ENCODE assay signal across 8 cellular contexts in the genomic region with DNA sequence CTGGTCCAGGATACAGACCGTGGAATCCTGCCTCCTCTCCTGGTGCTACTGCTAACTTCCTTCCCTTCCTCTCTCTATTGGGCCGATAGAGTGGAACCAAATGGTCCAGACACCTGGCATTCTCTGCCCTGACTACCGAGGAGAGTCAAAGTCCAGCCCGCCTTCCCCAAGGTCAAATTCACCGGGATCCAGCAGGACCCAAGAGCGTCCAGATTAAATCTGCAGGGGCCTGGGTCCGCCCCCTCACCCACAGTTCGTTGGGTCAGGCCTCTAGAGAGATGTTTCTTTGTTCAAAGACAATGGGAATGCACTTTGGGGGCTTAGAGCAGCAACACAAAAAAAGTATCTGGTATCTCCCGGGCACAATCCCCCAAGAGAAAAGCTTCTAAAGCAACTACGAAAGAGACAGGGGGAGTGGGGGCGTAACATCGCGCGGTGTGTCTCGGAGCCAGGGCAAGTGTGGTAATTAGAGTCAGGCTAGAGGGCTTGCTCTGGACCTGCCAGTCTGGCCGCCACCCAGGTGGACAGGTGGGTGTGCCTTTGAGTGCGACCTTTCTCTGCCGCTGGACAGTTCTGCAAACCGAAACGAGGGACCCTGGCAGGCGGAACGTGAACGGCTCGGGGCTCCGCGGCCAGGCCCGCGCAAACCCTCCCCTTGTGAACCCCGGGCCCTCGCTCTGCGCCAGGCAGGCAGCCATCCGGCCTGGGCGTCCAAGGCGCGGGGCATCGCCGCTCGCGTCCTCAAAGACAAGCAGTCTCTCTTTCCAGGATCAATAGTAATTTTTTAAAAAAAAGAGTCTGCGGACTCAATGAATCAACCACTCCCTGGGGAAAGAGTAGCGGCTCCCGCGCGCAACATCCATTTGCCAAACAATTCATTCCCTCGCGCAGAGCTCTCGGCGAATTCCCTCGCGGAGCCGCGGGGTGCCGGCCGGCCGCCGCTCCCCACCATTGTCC. TPM values are rescaled to one million over a fixed set of nuclear protein-coding genes. Genes with fewer than 3 reads are reported as not detected.
A peak's percentile ranks its signal among the peaks of the same experiment; 100 is the strongest.
DNase-seq lines count a peak whose midpoint lies in the region; ATAC-seq lines count a peak whose summit lies in the region.

No MANE protein-coding gene starts in this region.

- H3K4me3 ChIP-seq in trophoblast cell (ENCODE audit: low read depth, low read length) = peak overlapping the region; percentile 87

- peak overlapping the region; percentile 72 for H3K27ac ChIP-seq in trophoblast cell (ENCODE audit: low read depth, low read length)

- H3K14ac ChIP-seq in trophoblast cell (ENCODE audit: low read length) = peak overlapping the region; percentile 84

- H3K18ac ChIP-seq in trophoblast cell (ENCODE audit: low read length) = peak overlapping the region; percentile 66

- peaks cover 6% of the 10 kb centered on the region for H3K79me2 ChIP-seq in trophoblast cell (ENCODE audit: control insufficient read depth, insufficient read depth, low read length, poor library complexity)

- ATAC-seq in GM18861 (IDR thresholded peaks at IDR 0.05; ENCODE audit: unreplicated experiment) (peak; percentile 32), HG02840 (IDR thresholded peaks at IDR 0.05; ENCODE audit: low FRiP score, unreplicated experiment) (peak; percentile 34)

- no peaks in the 10 kb centered on the region for H3K36me3 ChIP-seq in trophoblast cell (ENCODE audit: control insufficient read depth in 1 of 2, insufficient read depth in 2 of 2, low read length in 2 of 2)

- H3K9ac ChIP-seq in trophoblast cell (ENCODE audit: low read length) = peak overlapping the region; percentile 64

- peak overlapping the region; percentile 82 for H2BK120ac ChIP-seq in trophoblast cell (ENCODE audit: insufficient read depth, low read length, poor library complexity)

- no CpG with 5 or more reads among the region's 56 CpGs for WGBS in trophoblast cell (ENCODE audit: extremely low coverage, insufficient coverage, insufficient read length)

- peak overlapping the region; percentile 78 for H4K8ac ChIP-seq in trophoblast cell (ENCODE audit: low read depth, low read length)

- no peak overlapping the region for H3K23ac ChIP-seq in trophoblast cell (ENCODE audit: low read length)

- peaks cover 9% of the 10 kb centered on the region for H3K79me1 ChIP-seq in trophoblast cell (ENCODE audit: low read length)

- H3K4me1 ChIP-seq in trophoblast cell (ENCODE audit: control insufficient read depth in 1 of 2, insufficient read depth in 2 of 2, low read length in 2 of 2) = peaks cover 10 to 23% of the 10 kb centered on the region in 2 experiments

- no peaks in the 10 kb centered on the region for H3K27me3 ChIP-seq in trophoblast cell (ENCODE audit: insufficient read depth, low read length)

- peak overlapping the region; percentile 67 for H4K91ac ChIP-seq in trophoblast cell (ENCODE audit: low read depth, low read length)

- peak overlapping the region; percentile 68 for H2BK5ac ChIP-seq in trophoblast cell (ENCODE audit: low read depth, low read length, poor library complexity)

- peak overlapping the region; percentile 22 for H3K4ac ChIP-seq in trophoblast cell (ENCODE audit: low read depth, low read length)

- no peak overlapping the region for H4K12ac ChIP-seq in trophoblast cell (ENCODE audit: low read depth, low read length)

- no peaks in the 10 kb centered on the region for H3K9me3 ChIP-seq in trophoblast cell (ENCODE audit: insufficient read depth, low read depth, low read length)

- H2AK5ac ChIP-seq in trophoblast cell (ENCODE audit: low read length) = no peak overlapping the region

- peak; percentile 6 for DNase-seq in NCI-H748 treated with DMSO at 0.1 percent for 48 hours (lab: John Stamatoyannopoulos, UW)
- peak; percentile 22 for DNase-seq in activated gamma-delta T cell (lab: John Stamatoyannopoulos, UW)
- DNase-seq in head of caudate nucleus = peak in 33 of 42 donors; percentile 15 to 69 (median 44)
- DNase-seq in trophoblast cell = peak in 1 of 2 donors; percentile 28
- no peak for DNase-seq in NCI-H1436 (lab: John Stamatoyannopoulos, UW)
- DNase-seq in NCI-H1930 (lab: John Stamatoyannopoulos, UW) = no peak

- intact Hi-C loops in head of caudate nucleus (cut with DNase I) = no loop called here

- no peak overlapping the region for H2BK12ac ChIP-seq in trophoblast cell (ENCODE audit: low read length)

- peak overlapping the region; percentile 95 for H3K4me2 ChIP-seq in trophoblast cell (ENCODE audit: low read length)

- peak overlapping the region; percentile 74 for H2AFZ ChIP-seq in trophoblast cell (ENCODE audit: insufficient read depth, low read length, poor library complexity)

RNA-seq across cellular contexts. Expression of gene KLHL25, which starts 0.8 kb away (rescaled TPM):
- polyA plus RNA-seq in trophoblast cell (2013) = 3.9 and 4.1 TPM in 2 replicates

Comparison
In these comparisons a context has a peak if more than half of its experiments do, and no peak if none do; other contexts are left out.
1. DNase-seq: peak in NCI-H748 treated with DMSO at 0.1 percent for 48 hours (single experiment), activated gamma-delta T cell (single experiment) and head of caudate nucleus (33 of 42); none in NCI-H1436 (single experiment) and NCI-H1930 (0 of 2).